In genomic region chrX:101759000-101759399, GRCh38 we compare ENCODE assay signal across 8 cellular contexts.
DNase-seq lines count a peak whose midpoint lies in the region; ATAC-seq and TF ChIP-seq lines count a peak whose summit lies in the region.

No MANE protein-coding gene starts in this region.

- peak; percentile 84 for ATAC-seq in GM21423 (IDR thresholded peaks at IDR 0.05; ENCODE audit: unreplicated experiment)

- H3K4me2 ChIP-seq in Karpas-422 (ENCODE audit: low read depth, low read length, poor library complexity, severe bottlenecking) = no peak overlapping the region
- H3K4me2 ChIP-seq in parathyroid adenoma (ENCODE audit: low read length) = peak overlapping the region; percentile 55

- peaks cover 4% of the 10 kb centered on the region for H3K4me1 Mint-ChIP-seq in activated CD4-positive, alpha-beta T cell treated with anti-CD3 and anti-CD28 coated beads, Interleukin-2, amount 10 ng/mL, durations not matched to agents 7 days and 5 days

- H3K9me3 ChIP-seq in Karpas-422 (ENCODE audit: low read length) (no peaks in the 10 kb centered on the region), parathyroid adenoma (ENCODE audit: control insufficient read depth, low read length) (no peaks in the 10 kb centered on the region)

- no peaks in the 10 kb centered on the region for H3K9me2 ChIP-seq in Karpas-422 (replicated peaks; ENCODE audit: insufficient read depth, low read length)

- H3K4me3 Mint-ChIP-seq in activated CD4-positive, alpha-beta T cell treated with anti-CD3 and anti-CD28 coated beads, Interleukin-2, amount 10 ng/mL, durations not matched to agents 7 days and 5 days = no peak overlapping the region

- peaks cover 2% of the 10 kb centered on the region for H3K27me3 Mint-ChIP-seq in activated CD4-positive, alpha-beta T cell treated with anti-CD3 and anti-CD28 coated beads, Interleukin-2, amount 10 ng/mL, durations not matched to agents 7 days and 5 days

- CTCF ChIA-PET in activated CD4-positive, alpha-beta T cell treated with anti-CD3 and anti-CD28 coated beads, Interleukin-2, amount 10 ng/mL, durations not matched to agents 7 days and 5 days (lab: Charles Lee) = interaction anchor here (0.8 to 1.2 kb wide), 2 partner anchors 342 to 344 kb away, joined by 3 to 5 read pairs; no protein-coding TSS in a partner anchor

- no peaks in the 10 kb centered on the region for H3K79me2 ChIP-seq in Karpas-422 (ENCODE audit: low read length)
- H3K79me2 ChIP-seq in parathyroid adenoma = no peaks in the 10 kb centered on the region

- no peaks in the 10 kb centered on the region for H3K27me3 ChIP-seq in Karpas-422 (ENCODE audit: low read length)
- no peaks in the 10 kb centered on the region for H3K27me3 ChIP-seq in parathyroid adenoma (ENCODE audit: control insufficient read depth, insufficient read depth, low read length)

- H3K27ac Mint-ChIP-seq in activated CD4-positive, alpha-beta T cell treated with anti-CD3 and anti-CD28 coated beads, Interleukin-2, amount 10 ng/mL, durations not matched to agents 7 days and 5 days = no peak overlapping the region

- peak; percentile 32 for TF ChIP-seq CTCF in parathyroid adenoma (IDR thresholded peaks at IDR 0.05)

- no peaks in the 10 kb centered on the region for H4K20me1 ChIP-seq in Karpas-422 (ENCODE audit: insufficient read depth, low read depth, low read length)

- POLR2A ChIA-PET in activated CD4-positive, alpha-beta T cell treated with anti-CD3 and anti-CD28 coated beads, Interleukin-2, amount 10 ng/mL, durations not matched to agents 7 days and 5 days (lab: Charles Lee) = no interaction called here

- peak; percentile 56 for DNase-seq in ELR (ENCODE audit: low read depth)
- DNase-seq in Karpas-422 = peak; percentile 71
- DNase-seq in activated CD4-positive, alpha-beta T cell treated with anti-CD3 and anti-CD28 coated beads, Interleukin-2, amount 10 ng/mL, durations not matched to agents 7 days and 5 days = peak; percentile 29
- peak; percentile 5 for DNase-seq in fibroblast of the conjunctiva (ENCODE audit: low read depth)
- DNase-seq in SKM-1 treated with dmso at 0.1 percent for 144 hours (lab: John Stamatoyannopoulos, UW; ENCODE audit: unreplicated experiment) = no peak
- DNase-seq in NCI-H187 (lab: John Stamatoyannopoulos, UW) = no peak

- H2AFZ ChIP-seq in Karpas-422 (ENCODE audit: low read length) (no peak overlapping the region), parathyroid adenoma (peak overlapping the region; percentile 50)

- H3K4me3 ChIP-seq in Karpas-422 (ENCODE audit: low read length) = no peak overlapping the region
- H3K4me3 ChIP-seq in parathyroid adenoma (ENCODE audit: low read depth, low read length) = no peak overlapping the region

- H3K9ac ChIP-seq in Karpas-422 (ENCODE audit: low read length) = no peak overlapping the region
- H3K9ac ChIP-seq in parathyroid adenoma = no peak overlapping the region

- no peaks in the 10 kb centered on the region for H3K36me3 Mint-ChIP-seq in activated CD4-positive, alpha-beta T cell treated with anti-CD3 and anti-CD28 coated beads, Interleukin-2, amount 10 ng/mL, durations not matched to agents 7 days and 5 days (ENCODE audit: low read depth)

- H3K36me3 ChIP-seq in Karpas-422 (ENCODE audit: insufficient read depth, low read length) = no peaks in the 10 kb centered on the region
- H3K36me3 ChIP-seq in parathyroid adenoma (ENCODE audit: control insufficient read depth, insufficient read depth, low read length) = no peaks in the 10 kb centered on the region

- H3K27ac ChIP-seq in Karpas-422 (ENCODE audit: low read length) (no peak overlapping the region), parathyroid adenoma (no peak overlapping the region)

- no peaks in the 10 kb centered on the region for H3K9me3 Mint-ChIP-seq in activated CD4-positive, alpha-beta T cell treated with anti-CD3 and anti-CD28 coated beads, Interleukin-2, amount 10 ng/mL, durations not matched to agents 7 days and 5 days

- no peaks in the 10 kb centered on the region for H3K4me1 ChIP-seq in Karpas-422 (ENCODE audit: low read length)
- no peaks in the 10 kb centered on the region for H3K4me1 ChIP-seq in parathyroid adenoma

Comparison
In these comparisons a context has a peak if more than half of its experiments do, and no peak if none do; other contexts are left out.
1. DNase-seq: peak in ELR (single experiment), Karpas-422 (single experiment), activated CD4-positive, alpha-beta T cell treated with anti-CD3 and anti-CD28 coated beads, Interleukin-2, amount 10 ng/mL, durations not matched to agents 7 days and 5 days (single experiment) and fibroblast of the conjunctiva (single experiment); none in SKM-1 treated with dmso at 0.1 percent for 144 hours (single experiment) and NCI-H187 (0 of 2).